20 cellular contexts compared by ENCODE assay signal in the genomic region with DNA sequence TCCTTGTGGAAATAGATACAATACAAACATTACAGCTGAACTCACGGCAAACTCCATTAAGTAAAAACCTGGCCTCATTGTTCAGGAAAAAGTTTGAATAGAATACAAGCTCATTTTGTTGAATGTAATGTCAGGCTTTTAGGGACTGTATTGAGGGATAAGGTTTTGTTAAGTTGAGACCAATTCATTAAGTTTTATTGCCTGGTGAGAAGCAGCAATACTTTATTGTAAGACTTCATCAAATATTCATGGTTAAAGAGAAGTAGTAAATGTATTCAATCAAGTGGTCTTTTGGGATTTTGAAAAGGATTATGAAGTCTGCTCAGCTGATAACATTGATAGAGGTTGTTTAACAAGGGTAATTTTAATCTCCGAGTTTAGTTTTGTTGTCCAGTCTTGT.
"Had no signal": no experiment of that assay in that cellular context is flagged by ENCODE, and none has a peak within 500 bp of the region (broad histone marks: within the 10 kb centered on the region; RNA-seq: fewer than 3 reads in every experiment).

No MANE protein-coding gene starts in this region.

- H3K9me3 Mint-ChIP-seq: activated CD8-positive, alpha-beta T cell treated with anti-CD3 and anti-CD28 coated beads for 36 hours; activated naive CD8-positive, alpha-beta T cell treated with anti-CD3 and anti-CD28 coated beads, Interleukin-2, amount 50 U/mL, for 24 hours; activated T-cell treated with anti-CD3 and anti-CD28 coated beads, Interleukin-2, amount 50 U/mL, for 24 hours; activated T-helper 2 cell treated with anti-CD3 and anti-CD28 coated beads, Interferon-gamma antibody, Interleukin-2, Interleukin-4, amounts not matched to agents 10 μg/mL and 5 μg/mL and 100 μg/mL, durations not matched to agents 14 hours and 24 hours and 36 hours; central memory CD8-positive, alpha-beta T cell; naive thymus-derived CD8-positive, alpha-beta T cell; stimulated activated naive B cell treated with anti-CD40 and anti-IgM and Interleukin-4, amounts not matched to agents 10 μg/mL and 1 μg/mL and 100 μg/mL, for 72 hours had no signal

- H3K27me3 ChIP-seq: colonic mucosa, foreskin keratinocyte, neutrophil, sigmoid colon, upper lobe of right lung had no signal

- FAIRE-seq: keratinocyte had no signal

- DNase-seq: activated CD4-positive, alpha-beta T cell treated with anti-CD3 and anti-CD28 coated beads for 48 hours; activated CD4-positive, CD25-positive, alpha-beta regulatory T cell; activated CD8-positive, alpha-beta T cell treated with anti-CD3 and anti-CD28 coated beads for 36 hours; activated naive CD4-positive, alpha-beta T cell treated with Interleukin-2 at 50 U/mL for 16 hours; activated naive CD8-positive, alpha-beta T cell treated with anti-CD3 and anti-CD28 coated beads, Interleukin-2, amount 50 U/mL, for 24 hours; activated T-cell treated with anti-CD3 and anti-CD28 coated beads, Interleukin-2, amount 50 U/mL, for 24 hours; anterior cingulate cortex; colonic mucosa; foreskin keratinocyte; glutamatergic neuron; hypothalamus; lower lobe of right lung; naive thymus-derived CD8-positive, alpha-beta T cell; sigmoid colon; stimulated activated naive B cell treated with anti-CD40 and anti-IgM and Interleukin-4, amounts not matched to agents 10 μg/mL and 1 μg/mL and 100 μg/mL, for 72 hours; upper lobe of right lung had no signal

- H3K4me3 ChIP-seq: colonic mucosa, lower lobe of right lung, sigmoid colon, upper lobe of right lung had no signal

- H3K4me3 Mint-ChIP-seq: activated CD8-positive, alpha-beta T cell treated with anti-CD3 and anti-CD28 coated beads for 36 hours; activated naive CD8-positive, alpha-beta T cell treated with anti-CD3 and anti-CD28 coated beads, Interleukin-2, amount 50 U/mL, for 24 hours; activated T-cell treated with anti-CD3 and anti-CD28 coated beads, Interleukin-2, amount 50 U/mL, for 24 hours; central memory CD8-positive, alpha-beta T cell; naive thymus-derived CD8-positive, alpha-beta T cell; stimulated activated naive B cell treated with anti-CD40 and anti-IgM and Interleukin-4, amounts not matched to agents 10 μg/mL and 1 μg/mL and 100 μg/mL, for 72 hours had no signal

- H3K27ac ChIP-seq: colonic mucosa, foreskin keratinocyte, lower lobe of right lung, sigmoid colon, upper lobe of right lung had no signal

- H3K4me1 ChIP-seq: colonic mucosa, foreskin keratinocyte, lower lobe of right lung, upper lobe of right lung had no signal

- H3K36me3 ChIP-seq: neutrophil had no signal

- H3K27me3 Mint-ChIP-seq: activated CD8-positive, alpha-beta T cell treated with anti-CD3 and anti-CD28 coated beads for 36 hours; activated naive CD8-positive, alpha-beta T cell treated with anti-CD3 and anti-CD28 coated beads, Interleukin-2, amount 50 U/mL, for 24 hours; activated T-cell treated with anti-CD3 and anti-CD28 coated beads, Interleukin-2, amount 50 U/mL, for 24 hours; central memory CD8-positive, alpha-beta T cell; naive thymus-derived CD8-positive, alpha-beta T cell; stimulated activated naive B cell treated with anti-CD40 and anti-IgM and Interleukin-4, amounts not matched to agents 10 μg/mL and 1 μg/mL and 100 μg/mL, for 72 hours had no signal

- H3K9me3 ChIP-seq: colonic mucosa, lower lobe of right lung, neutrophil, sigmoid colon, upper lobe of right lung had no signal

- H3K27ac Mint-ChIP-seq: activated CD8-positive, alpha-beta T cell treated with anti-CD3 and anti-CD28 coated beads for 36 hours; activated naive CD8-positive, alpha-beta T cell treated with anti-CD3 and anti-CD28 coated beads, Interleukin-2, amount 50 U/mL, for 24 hours; activated T-cell treated with anti-CD3 and anti-CD28 coated beads, Interleukin-2, amount 50 U/mL, for 24 hours; activated T-helper 2 cell treated with anti-CD3 and anti-CD28 coated beads, Interferon-gamma antibody, Interleukin-2, Interleukin-4, amounts not matched to agents 10 μg/mL and 5 μg/mL and 100 μg/mL, durations not matched to agents 14 hours and 24 hours and 36 hours; stimulated activated naive B cell treated with anti-CD40 and anti-IgM and Interleukin-4, amounts not matched to agents 10 μg/mL and 1 μg/mL and 100 μg/mL, for 72 hours had no signal

- H3K4me1 Mint-ChIP-seq: stimulated activated naive B cell treated with anti-CD40 and anti-IgM and Interleukin-4, amounts not matched to agents 10 μg/mL and 1 μg/mL and 100 μg/mL, for 72 hours had no signal
